ENCODE assay signal across 8 cellular contexts in genomic region chr13:45331981-45332830, GRCh38. TPM values are rescaled to one million over a fixed set of nuclear protein-coding genes. Genes with fewer than 3 reads are reported as not detected.
DNase-seq lines count a peak whose midpoint lies in the region; ATAC-seq and TF ChIP-seq lines count a peak whose summit lies in the region.

No MANE protein-coding gene starts in this region.

- TF ChIP-seq CTCF in NB4 (IDR thresholded peaks at IDR 0.05; ENCODE audit: low read depth, low read length) = no peak
- TF ChIP-seq CTCF in choroid plexus epithelial cell (conservative IDR thresholded peaks at IDR 0.05; ENCODE audit: low read depth, low read length) = no peak
- TF ChIP-seq CTCF in natural killer cell (IDR thresholded peaks at IDR 0.05) = no peak

- no peak for TF ChIP-seq POLR2A in NB4 (IDR thresholded peaks at IDR 0.05; ENCODE audit: extremely low read depth, insufficient read length)

- no peak overlapping the region for H3K4me3 ChIP-seq in NB4 (ENCODE audit: low read depth, low read length)
- no peak overlapping the region for H3K4me3 ChIP-seq in choroid plexus epithelial cell (ENCODE audit: low read depth, low read length)

- DNase-seq in COLO668 (lab: John Stamatoyannopoulos, UW; ENCODE audit: unreplicated experiment) (peak; percentile 36), NB4 (ENCODE audit: low read depth) (peak; percentile 82), choroid plexus epithelial cell (ENCODE audit: low read depth) (peak; percentile 77), natural killer cell (no peak), SKM-1 (lab: John Stamatoyannopoulos, UW; ENCODE audit: unreplicated experiment) (no peak), head of caudate nucleus (no peak), ureter (ENCODE audit: low spot score) (no peak), NCI-H2029 treated with DMSO at 0.1 percent for 48 hours (lab: John Stamatoyannopoulos, UW) (no peak)

- peaks cover 67 to 74% of the 10 kb centered on the region in 2 donors for H3K4me1 Mint-ChIP-seq in natural killer cell

- H3K9me3 Mint-ChIP-seq in natural killer cell = no peaks in the 10 kb centered on the region

- peak overlapping the region; percentile 25 for H3K4me3 Mint-ChIP-seq in natural killer cell

- H3K27me3 Mint-ChIP-seq in natural killer cell (ENCODE audit: low read depth in 2 of 2) = no peaks in the 10 kb centered on the region

- H3K27ac Mint-ChIP-seq in natural killer cell = peak overlapping the region; percentile 63 to 72

- ATAC-seq in natural killer cell = no peak

- peaks cover 11% of the 10 kb centered on the region for H3K36me3 Mint-ChIP-seq in natural killer cell

- intact Hi-C loops in natural killer cell (cut with micrococcal nuclease) = no loop called here
- intact Hi-C loops in head of caudate nucleus (cut with DNase I) = no loop called here

RNA-seq across cellular contexts. Expression of gene TPT1, which starts 8.8 kb away (rescaled TPM):
- total RNA-seq in natural killer cell (1,000 to 10,000 TPM; 2,606 to 3,166 (median 3,085) TPM), ureter (4,913 TPM)

Comparison
In these comparisons a context has a peak if more than half of its experiments do, and no peak if none do; other contexts are left out.
1. DNase-seq: peak in COLO668 (single experiment), NB4 (single experiment) and choroid plexus epithelial cell (single experiment); none in natural killer cell (single experiment), SKM-1 (single experiment), head of caudate nucleus (0 of 42), ureter (single experiment) and NCI-H2029 treated with DMSO at 0.1 percent for 48 hours (single experiment).